Comparison of ENCODE assay signal across 8 cellular contexts in the genomic region with DNA sequence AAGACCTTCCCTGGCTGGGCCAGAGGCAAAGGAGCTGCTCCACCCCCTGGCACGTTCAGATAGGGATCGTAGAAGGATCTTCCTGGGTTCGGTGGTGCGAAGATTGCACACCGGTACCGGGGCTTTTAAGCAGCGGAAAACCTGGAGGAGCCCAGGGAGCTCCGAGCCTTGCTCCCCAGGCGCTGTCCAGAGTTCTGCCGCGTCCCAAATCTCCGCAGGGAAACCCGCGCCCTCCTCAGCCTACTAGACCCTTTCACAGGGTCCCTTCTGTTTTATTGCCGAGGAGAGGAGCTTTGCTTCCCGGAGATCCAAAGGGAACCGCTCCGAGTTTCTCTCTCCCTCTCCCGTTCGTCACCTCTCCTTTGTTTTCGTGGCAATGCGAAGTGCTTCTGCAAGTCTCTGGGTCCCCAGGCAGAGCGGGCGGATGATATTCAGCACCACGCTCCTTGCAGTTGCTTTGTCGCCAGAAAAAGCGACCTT. TPM values are rescaled to one million over a fixed set of nuclear protein-coding genes. Genes with fewer than 3 reads are reported as not detected.
DNase-seq lines count a peak whose midpoint lies in the region; ATAC-seq and TF ChIP-seq lines count a peak whose summit lies in the region.

No MANE protein-coding gene starts in this region.

- TF ChIP-seq POLR2A in GM18505 (IDR thresholded peaks at IDR 0.05; ENCODE audit: borderline replicate concordance, extremely low read depth, insufficient read depth, insufficient read length), result no peak

- H3K4me1 ChIP-seq in trophoblast cell (ENCODE audit: control insufficient read depth in 1 of 2, insufficient read depth in 2 of 2, low read length in 2 of 2), result peaks cover 2 to 10% of the 10 kb centered on the region in 2 experiments

- H3K4me3 ChIP-seq in trophoblast cell (ENCODE audit: low read depth, low read length), result no peak overlapping the region

- no peak overlapping the region for H3K14ac ChIP-seq in trophoblast cell (ENCODE audit: low read length)

- no peak overlapping the region for H2AFZ ChIP-seq in trophoblast cell (ENCODE audit: insufficient read depth, low read length, poor library complexity)

- H4K12ac ChIP-seq in trophoblast cell (ENCODE audit: low read depth, low read length), result no peak overlapping the region

- H3K23ac ChIP-seq in trophoblast cell (ENCODE audit: low read length), result no peak overlapping the region

- no peak overlapping the region for H2BK120ac ChIP-seq in trophoblast cell (ENCODE audit: insufficient read depth, low read length, poor library complexity)

- H3K9ac ChIP-seq in trophoblast cell (ENCODE audit: low read length), result no peak overlapping the region

- no peak overlapping the region for H4K8ac ChIP-seq in trophoblast cell (ENCODE audit: low read depth, low read length)

- H2BK5ac ChIP-seq in trophoblast cell (ENCODE audit: low read depth, low read length, poor library complexity), result no peak overlapping the region

- peaks cover 2% of the 10 kb centered on the region for H3K9me3 ChIP-seq in trophoblast cell (ENCODE audit: insufficient read depth, low read depth, low read length)

- no peak overlapping the region for H3K4ac ChIP-seq in trophoblast cell (ENCODE audit: low read depth, low read length)

- H3K36me3 ChIP-seq in trophoblast cell (ENCODE audit: control insufficient read depth in 1 of 2, insufficient read depth in 2 of 2, low read length in 2 of 2), result no peaks in the 10 kb centered on the region

- ATAC-seq in HG03457 (IDR thresholded peaks at IDR 0.05; ENCODE audit: unreplicated experiment) (no peak), GM18505 (IDR thresholded peaks at IDR 0.05; ENCODE audit: unreplicated experiment) (no peak)

- DNase-seq in EH (ENCODE audit: low read depth), result peak; percentile 1
- peak; percentile 31 to 43 for DNase-seq in NCI-H524 (lab: John Stamatoyannopoulos, UW)
- peak; percentile 2 for DNase-seq in fibroblast of peridontal ligament (ENCODE audit: extremely low read depth)
- peak in 1 of 2 donors; percentile 5 for DNase-seq in trophoblast cell
- DNase-seq in hepatic stellate cell (ENCODE audit: low spot score), result no peak
- DNase-seq in activated effector memory CD4-positive, alpha-beta T cell treated with Interleukin-2 at 50 U/mL for 16 hours, result no peak

- no peak overlapping the region for H4K91ac ChIP-seq in trophoblast cell (ENCODE audit: low read depth, low read length)

- no CpG with 5 or more reads among the region's 27 CpGs for WGBS in trophoblast cell (ENCODE audit: extremely low coverage, insufficient coverage, insufficient read length)

- no peak overlapping the region for H2AK5ac ChIP-seq in trophoblast cell (ENCODE audit: low read length)

- H3K79me2 ChIP-seq in trophoblast cell (ENCODE audit: control insufficient read depth, insufficient read depth, low read length, poor library complexity), result no peaks in the 10 kb centered on the region

- H3K79me1 ChIP-seq in trophoblast cell (ENCODE audit: low read length), result no peaks in the 10 kb centered on the region

- H3K27me3 ChIP-seq in trophoblast cell (ENCODE audit: insufficient read depth, low read length), result peaks cover 3% of the 10 kb centered on the region

- H2BK12ac ChIP-seq in trophoblast cell (ENCODE audit: low read length), result no peak overlapping the region

- H3K4me2 ChIP-seq in trophoblast cell (ENCODE audit: low read length), result peak overlapping the region; percentile 59

- no peak overlapping the region for H3K27ac ChIP-seq in trophoblast cell (ENCODE audit: low read depth, low read length)

- H3K18ac ChIP-seq in trophoblast cell (ENCODE audit: low read length), result no peak overlapping the region

RNA-seq across cellular contexts. Expression of a gene that starts 0.5 kb away (rescaled TPM):
- not detected in 2 replicates for polyA plus RNA-seq in trophoblast cell (2013)

Comparison
In these comparisons a context has a peak if more than half of its experiments do, and no peak if none do; other contexts are left out.
1. DNase-seq: peak in EH (single experiment), NCI-H524 (2 of 2) and fibroblast of peridontal ligament (single experiment); none in hepatic stellate cell (single experiment) and activated effector memory CD4-positive, alpha-beta T cell treated with Interleukin-2 at 50 U/mL for 16 hours (single experiment).